Comparison of ENCODE assay signal across 1 cellular context in the genomic region with DNA sequence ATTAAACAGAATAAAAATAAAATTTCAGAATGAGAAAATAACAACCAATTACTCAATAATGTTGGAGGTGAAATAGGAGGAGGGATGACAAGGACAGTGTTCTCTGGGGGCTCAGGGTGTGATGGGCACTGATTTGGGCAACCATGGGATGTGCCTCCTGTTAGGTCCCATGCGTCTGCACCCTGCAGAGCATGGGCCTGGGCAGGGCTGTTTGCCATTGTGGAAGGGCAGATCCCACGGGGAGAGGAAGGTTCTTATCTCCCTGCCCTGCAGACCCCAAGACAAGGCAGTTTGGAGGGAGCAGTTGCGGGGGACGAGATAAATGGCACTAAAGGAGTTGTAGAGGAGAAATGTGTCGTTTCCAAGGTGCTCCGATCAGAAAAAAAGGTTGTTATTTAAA.
TF ChIP-seq lines count a peak whose summit lies in the region.

No MANE protein-coding gene starts in this region.

TF ChIP-seq in IMR-90, 13 proteins besides CTCF, POLR2A, EP300 and RAD21 (continued from another document):
- TF ChIP-seq, protein P1, sequence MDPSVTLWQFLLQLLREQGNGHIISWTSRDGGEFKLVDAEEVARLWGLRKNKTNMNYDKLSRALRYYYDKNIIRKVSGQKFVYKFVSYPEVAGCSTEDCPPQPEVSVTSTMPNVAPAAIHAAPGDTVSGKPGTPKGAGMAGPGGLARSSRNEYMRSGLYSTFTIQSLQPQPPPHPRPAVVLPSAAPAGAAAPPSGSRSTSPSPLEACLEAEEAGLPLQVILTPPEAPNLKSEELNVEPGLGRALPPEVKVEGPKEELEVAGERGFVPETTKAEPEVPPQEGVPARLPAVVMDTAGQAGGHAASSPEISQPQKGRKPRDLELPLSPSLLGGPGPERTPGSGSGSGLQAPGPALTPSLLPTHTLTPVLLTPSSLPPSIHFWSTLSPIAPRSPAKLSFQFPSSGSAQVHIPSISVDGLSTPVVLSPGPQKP (IDR thresholded peaks at IDR 0.05; ENCODE audit: borderline replicate concordance, low read depth, low read length): no peak
- TF ChIP-seq MAZ (IDR thresholded peaks at IDR 0.05; ENCODE audit: borderline replicate concordance, low read depth, low read length): no peak
- TF ChIP-seq CEBPB (IDR thresholded peaks at IDR 0.05; ENCODE audit: low read depth, low read length): no peak
- no peak for TF ChIP-seq MAFK (IDR thresholded peaks at IDR 0.05; ENCODE audit: low read depth, low read length)
- no peak for TF ChIP-seq RFX5 (IDR thresholded peaks at IDR 0.05; ENCODE audit: low read depth, low read length)
- TF ChIP-seq FOS (IDR thresholded peaks at IDR 0.05; ENCODE audit: low read depth, low read length): no peak
- no peak for TF ChIP-seq RCOR1 (IDR thresholded peaks at IDR 0.05; ENCODE audit: insufficient replicate concordance, low read length)
